6 cellular contexts compared by ENCODE assay signal in genomic region chr2:219251656-219252055, GRCh38. TPM values are rescaled to one million over a fixed set of nuclear protein-coding genes. Genes with fewer than 3 reads are reported as not detected.
DNase-seq lines count a peak whose midpoint lies in the region; ATAC-seq and TF ChIP-seq lines count a peak whose summit lies in the region.

No MANE protein-coding gene starts in this region.

- no peaks in the 10 kb centered on the region for H3K9me3 ChIP-seq in right atrium auricular region
- no peaks in the 10 kb centered on the region for H3K9me3 ChIP-seq in upper lobe of left lung

- no peak for ATAC-seq in left ventricle myocardium superior
- ATAC-seq in upper lobe of left lung (ENCODE audit: low FRiP score in 2 of 2), result no peak

- H3K36me3 ChIP-seq in right atrium auricular region (peaks cover 18% of the 10 kb centered on the region), upper lobe of left lung (peaks cover 2 to 36% (median 11%) of the 10 kb centered on the region in 4 donors)

- WGBS in upper lobe of left lung, 2 donors, result 64 to 71% methylated on average over 4 to 6 of the region's 6 CpGs

- H3K4me3 ChIP-seq in right atrium auricular region (no peak overlapping the region), epithelial cell of proximal tubule (ENCODE audit: low read depth, low read length) (peak overlapping the region; percentile 94), upper lobe of left lung (peak overlapping the region in 3 of 4 donors; percentile 59 to 73 (median 66))

- DNase-seq in right atrium auricular region (ENCODE audit: low spot score) (no peak), left ventricle myocardium superior (no peak), epithelial cell of proximal tubule (ENCODE audit: low read depth) (no peak), upper lobe of left lung (no peak), HT-29 (ENCODE audit: low spot score) (no peak), GM19240 (ENCODE audit: insufficient read length, low spot score) (no peak)

- H3K4me1 ChIP-seq in right atrium auricular region, result peaks cover 0 to 47% of the 10 kb centered on the region in 2 donors
- peaks cover 65 to 84% (median 73%) of the 10 kb centered on the region in 4 donors for H3K4me1 ChIP-seq in upper lobe of left lung

- no peaks in the 10 kb centered on the region for H3K27me3 ChIP-seq in right atrium auricular region
- H3K27me3 ChIP-seq in upper lobe of left lung, result no peaks in the 10 kb centered on the region

- intact Hi-C loops in left ventricle myocardium superior (cut with micrococcal nuclease), result no loop called here

- no peak for TF ChIP-seq EP300 in upper lobe of left lung (IDR thresholded peaks at IDR 0.05)

- TF ChIP-seq CTCF in right atrium auricular region (IDR thresholded peaks at IDR 0.05) (no peak), epithelial cell of proximal tubule (conservative IDR thresholded peaks at IDR 0.05; ENCODE audit: low read depth, low read length) (no peak), upper lobe of left lung (IDR thresholded peaks at IDR 0.05) (no peak)

- H3K27ac ChIP-seq in right atrium auricular region (peak overlapping the region; percentile 74 to 89), upper lobe of left lung (peak overlapping the region; percentile 70 to 96 (median 93))

- TF ChIP-seq POLR2A in upper lobe of left lung (IDR thresholded peaks at IDR 0.05), result no peak

RNA-seq across cellular contexts. Expression of gene TUBA4B, which starts 1.4 kb away (rescaled TPM):
- total RNA-seq in right atrium auricular region, result not detected
- total RNA-seq in left ventricle myocardium superior, result not detected
- total RNA-seq in epithelial cell of proximal tubule, result 0.52 TPM in 1 of 2 replicates, not detected in the other
- total RNA-seq in upper lobe of left lung, result 1 to 10 TPM in 5 of 6 donors, under 1 TPM in 1; 0.26 to 8.9 (median 3.1) TPM
- total RNA-seq in HT-29 (2014; rRNA removed; shearing (Covaris generic)), result not detected in 2 replicates

RNA-seq across cellular contexts. Expression of gene TUBA4A, which starts 2.1 kb away (rescaled TPM):
- total RNA-seq in right atrium auricular region, result 100 to 1,000 TPM in 1 of 2 donors, 10 to 100 TPM in 1; 51.7 to 159 TPM
- 116 TPM for total RNA-seq in left ventricle myocardium superior
- 191 and 196 TPM in 2 replicates for total RNA-seq in epithelial cell of proximal tubule
- total RNA-seq in upper lobe of left lung, result 10 to 100 TPM; 17.8 to 52.1 (median 40.3) TPM
- total RNA-seq in HT-29 (2014; rRNA removed; shearing (Covaris generic)), result 93.8 and 97.4 TPM in 2 replicates

RNA-seq across cellular contexts. Expression of gene STK16, which starts 6.4 kb away (rescaled TPM):
- total RNA-seq in right atrium auricular region, result 1 to 10 TPM; 7.0 to 9.0 TPM
- total RNA-seq in left ventricle myocardium superior, result 16.4 TPM
- total RNA-seq in epithelial cell of proximal tubule, result 10.1 and 17.5 TPM in 2 replicates
- total RNA-seq in upper lobe of left lung, result 10 to 100 TPM; 12.6 to 28.3 (median 15.7) TPM
- total RNA-seq in HT-29 (2014; rRNA removed; shearing (Covaris generic)), result 18.3 and 19.9 TPM in 2 replicates

RNA-seq across cellular contexts. Expression of gene GLB1L, which starts 6.4 kb away (rescaled TPM):
- 1 to 10 TPM; 1.8 to 3.4 TPM for total RNA-seq in right atrium auricular region
- total RNA-seq in left ventricle myocardium superior, result 2.5 TPM
- 10.4 and 11.0 TPM in 2 replicates for total RNA-seq in epithelial cell of proximal tubule
- 10 to 100 TPM in 3 of 6 donors, 1 to 10 TPM in 3; 4.1 to 19.5 (median 11.9) TPM for total RNA-seq in upper lobe of left lung
- total RNA-seq in HT-29 (2014; rRNA removed; shearing (Covaris generic)), result 5.5 and 10.0 TPM in 2 replicates

RNA-seq across cellular contexts. Expression of gene ANKZF1, which starts 22.1 kb away (rescaled TPM):
- total RNA-seq in right atrium auricular region, result 10 to 100 TPM; 14.5 to 14.9 TPM
- total RNA-seq in left ventricle myocardium superior, result 30.4 TPM
- 20.3 and 50.3 TPM in 2 replicates for total RNA-seq in epithelial cell of proximal tubule
- 100 to 1,000 TPM in 2 of 6 donors, 10 to 100 TPM in 4; 26.0 to 339 (median 67.2) TPM for total RNA-seq in upper lobe of left lung
- total RNA-seq in HT-29 (2014; rRNA removed; shearing (Covaris generic)), result 41.0 and 43.4 TPM in 2 replicates

Comparison
In these comparisons a context has a peak if more than half of its experiments do, and no peak if none do; other contexts are left out.
1. H3K4me3 ChIP-seq: peak in epithelial cell of proximal tubule (single experiment) and upper lobe of left lung (3 of 4); none in right atrium auricular region (0 of 2).